In the genomic region with DNA sequence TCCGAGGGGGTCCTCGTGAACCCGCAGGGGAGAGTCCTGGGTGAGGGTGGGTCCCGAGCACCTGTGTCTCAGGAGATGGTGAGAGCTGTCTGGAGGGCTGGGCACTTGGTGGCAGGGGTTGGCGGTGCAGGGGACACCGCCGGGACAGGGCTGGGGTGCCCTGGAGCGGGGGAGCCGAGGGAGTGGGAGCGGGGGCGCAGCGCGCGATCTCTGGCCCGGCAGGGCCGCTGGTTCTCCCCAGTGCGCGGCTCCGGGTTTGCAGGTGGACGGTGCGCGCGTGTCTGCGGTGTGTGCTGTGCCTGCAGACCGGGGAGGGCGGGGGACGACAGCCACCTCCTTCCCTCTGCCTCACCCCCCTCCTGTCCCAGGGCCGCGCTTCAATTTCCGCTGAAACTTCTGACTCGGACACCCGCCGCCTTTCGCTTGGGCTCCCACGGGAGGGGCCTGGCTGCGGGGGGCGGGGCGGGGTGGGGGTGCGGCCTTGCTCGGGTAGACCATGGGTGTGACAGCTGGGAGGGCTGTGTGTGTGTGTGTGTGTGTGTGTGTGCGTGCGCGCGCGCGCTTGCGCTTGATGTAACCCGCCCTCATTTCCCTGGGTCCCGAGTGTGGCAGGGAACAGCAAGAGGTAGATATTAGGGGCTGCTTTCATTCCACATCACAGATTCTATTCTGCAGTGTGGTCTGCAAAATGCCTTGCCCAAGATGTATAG, we compare ENCODE assay signal across 8 cellular contexts. TPM values are rescaled to one million over a fixed set of nuclear protein-coding genes. Genes with fewer than 3 reads are reported as not detected.
A peak's percentile ranks its signal among the peaks of the same experiment; 100 is the strongest.
DNase-seq lines count a peak whose midpoint lies in the region; ATAC-seq and TF ChIP-seq lines count a peak whose summit lies in the region.

No MANE protein-coding gene starts in this region.

- H3K9me3 Mint-ChIP-seq in activated CD4-positive, alpha-beta T cell treated with anti-CD3 and anti-CD28 coated beads for 36 hours (ENCODE audit: low read depth): no peaks in the 10 kb centered on the region

- no peaks in the 10 kb centered on the region for H3K9me3 ChIP-seq in liver (ENCODE audit: control insufficient read depth in 4 of 4, low read length in 3 of 4)

- H3K4me3 Mint-ChIP-seq in activated CD4-positive, alpha-beta T cell treated with anti-CD3 and anti-CD28 coated beads for 36 hours: peak overlapping the region; percentile 81

- CTCF ChIA-PET in activated CD4-positive, alpha-beta T cell treated with anti-CD3 and anti-CD28 coated beads for 36 hours (lab: Charles Lee): interaction anchor here (0.9 to 1.4 kb wide), 4 partner anchors 19 to 51 kb away, joined by 3 to 4 read pairs (median 4); no protein-coding TSS in a partner anchor

- WGBS in liver: under 1% methylated on average over 49 of the region's 49 CpGs

- peaks cover 0 to 13% (median 7%) of the 10 kb centered on the region in 4 donors for H3K4me1 ChIP-seq in liver (ENCODE audit: control insufficient read depth in 4 of 4, insufficient read depth in 4 of 4, low read length in 3 of 4)

- DNase-seq in NCI-H1436 (lab: John Stamatoyannopoulos, UW) (peak; percentile 28), NCI-H1436 treated with DMSO at 0.1 percent for 48 hours (lab: John Stamatoyannopoulos, UW) (no peak), NCI-H226 (peak; percentile 41), dedifferentiated amniotic fluid mesenchymal stem cell (ENCODE audit: extremely low spot score) (peak; percentile 84)
- DNase-seq in activated CD4-positive, alpha-beta T cell treated with anti-CD3 and anti-CD28 coated beads for 36 hours: peak; percentile 88
- peak; percentile 27 to 80 (median 38) for DNase-seq in stimulated activated CD4-positive, alpha-beta T cell treated with anti-CD3 and anti-CD28 coated beads, TNF-alpha, amount 100 ng/mL, for 24 hours (ENCODE audit: low read depth in 3 of 3)

- peaks cover 35% of the 10 kb centered on the region for H3K36me3 Mint-ChIP-seq in activated CD4-positive, alpha-beta T cell treated with anti-CD3 and anti-CD28 coated beads for 36 hours (ENCODE audit: low read depth)

- peak overlapping the region; percentile 97 to 98 for H3K27ac ChIP-seq in liver (ENCODE audit: low read depth in 1 of 2, low read length in 2 of 2)

- ATAC-seq in HG02938 (IDR thresholded peaks at IDR 0.05; ENCODE audit: unreplicated experiment): peak; percentile 53
- peak; percentile 70 for ATAC-seq in activated CD4-positive, alpha-beta T cell treated with anti-CD3 and anti-CD28 coated beads for 36 hours

- peak overlapping the region; percentile 72 to 90 for H3K9ac ChIP-seq in liver (ENCODE audit: low read depth in 1 of 2, low read length in 2 of 2)

- POLR2A ChIA-PET in activated CD4-positive, alpha-beta T cell treated with anti-CD3 and anti-CD28 coated beads for 36 hours (lab: Charles Lee): no interaction called here

- TF ChIP-seq CTCF in liver (IDR thresholded peaks at IDR 0.05; ENCODE audit: low read depth, low read length, missing input control): no peak

- peaks cover 14% of the 10 kb centered on the region for H3K4me1 Mint-ChIP-seq in activated CD4-positive, alpha-beta T cell treated with anti-CD3 and anti-CD28 coated beads for 36 hours

- no peaks in the 10 kb centered on the region for H3K27me3 ChIP-seq in liver (ENCODE audit: control insufficient read depth in 4 of 4, insufficient read depth in 4 of 4, low read length in 3 of 4)

- H3K4me3 ChIP-seq in liver (ENCODE audit: low read depth in 1 of 3, low read length in 3 of 3): peak overlapping the region; percentile 68 to 84 (median 75)

- intact Hi-C loops in activated CD4-positive, alpha-beta T cell treated with anti-CD3 and anti-CD28 coated beads for 36 hours (cut with DNase I, micrococcal nuclease): loop anchor here in 1 of 2 experiments (1.0 to 2.0 kb wide), 7 partner anchors 27 to 1011 kb away; a partner anchor contains a TSS

- no peak for TF ChIP-seq RAD21 in liver (IDR thresholded peaks at IDR 0.05)

- peak overlapping the region; percentile 83 for H3K27ac Mint-ChIP-seq in activated CD4-positive, alpha-beta T cell treated with anti-CD3 and anti-CD28 coated beads for 36 hours

- H3K36me3 ChIP-seq in liver (ENCODE audit: control insufficient read depth in 4 of 4, insufficient read depth in 3 of 4, low read depth in 1 of 4, low read length in 3 of 4): no peaks in the 10 kb centered on the region

- H3K27me3 Mint-ChIP-seq in activated CD4-positive, alpha-beta T cell treated with anti-CD3 and anti-CD28 coated beads for 36 hours: no peaks in the 10 kb centered on the region

TF ChIP-seq in liver, 16 proteins besides CTCF, POLR2A, EP300 and RAD21:
- TF ChIP-seq HNF4A (conservative IDR thresholded peaks at IDR 0.05): peak in 1 of 2 donors; percentile 6
- TF ChIP-seq JUND (IDR thresholded peaks at IDR 0.05): no peak
- TF ChIP-seq, protein P1, sequence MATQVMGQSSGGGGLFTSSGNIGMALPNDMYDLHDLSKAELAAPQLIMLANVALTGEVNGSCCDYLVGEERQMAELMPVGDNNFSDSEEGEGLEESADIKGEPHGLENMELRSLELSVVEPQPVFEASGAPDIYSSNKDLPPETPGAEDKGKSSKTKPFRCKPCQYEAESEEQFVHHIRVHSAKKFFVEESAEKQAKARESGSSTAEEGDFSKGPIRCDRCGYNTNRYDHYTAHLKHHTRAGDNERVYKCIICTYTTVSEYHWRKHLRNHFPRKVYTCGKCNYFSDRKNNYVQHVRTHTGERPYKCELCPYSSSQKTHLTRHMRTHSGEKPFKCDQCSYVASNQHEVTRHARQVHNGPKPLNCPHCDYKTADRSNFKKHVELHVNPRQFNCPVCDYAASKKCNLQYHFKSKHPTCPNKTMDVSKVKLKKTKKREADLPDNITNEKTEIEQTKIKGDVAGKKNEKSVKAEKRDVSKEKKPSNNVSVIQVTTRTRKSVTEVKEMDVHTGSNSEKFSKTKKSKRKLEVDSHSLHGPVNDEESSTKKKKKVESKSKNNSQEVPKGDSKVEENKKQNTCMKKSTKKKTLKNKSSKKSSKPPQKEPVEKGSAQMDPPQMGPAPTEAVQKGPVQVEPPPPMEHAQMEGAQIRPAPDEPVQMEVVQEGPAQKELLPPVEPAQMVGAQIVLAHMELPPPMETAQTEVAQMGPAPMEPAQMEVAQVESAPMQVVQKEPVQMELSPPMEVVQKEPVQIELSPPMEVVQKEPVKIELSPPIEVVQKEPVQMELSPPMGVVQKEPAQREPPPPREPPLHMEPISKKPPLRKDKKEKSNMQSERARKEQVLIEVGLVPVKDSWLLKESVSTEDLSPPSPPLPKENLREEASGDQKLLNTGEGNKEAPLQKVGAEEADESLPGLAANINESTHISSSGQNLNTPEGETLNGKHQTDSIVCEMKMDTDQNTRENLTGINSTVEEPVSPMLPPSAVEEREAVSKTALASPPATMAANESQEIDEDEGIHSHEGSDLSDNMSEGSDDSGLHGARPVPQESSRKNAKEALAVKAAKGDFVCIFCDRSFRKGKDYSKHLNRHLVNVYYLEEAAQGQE (IDR thresholded peaks at IDR 0.05): peak; percentile 77
- TF ChIP-seq RXRA (IDR thresholded peaks at IDR 0.05): peak in 1 of 2 donors; percentile 36
- peak in 1 of 2 donors; percentile 20 for TF ChIP-seq GABPA (IDR thresholded peaks at IDR 0.05 in 1 of 2, conservative IDR thresholded peaks at IDR 0.05 in 1 of 2)

RNA-seq across cellular contexts. Expression of a gene that starts 1.2 kb away (rescaled TPM):
- 10 to 100 TPM; 60.9 to 63.0 TPM for total RNA-seq in activated CD4-positive, alpha-beta T cell treated with anti-CD3 and anti-CD28 coated beads for 36 hours
- 10 to 100 TPM in 1 of 2 donors, 1 to 10 TPM in 1; 4.8 to 36.3 TPM for total RNA-seq in liver
- polyA plus RNA-seq in liver: 10 to 100 TPM; 41.2 to 63.1 TPM

RNA-seq across cellular contexts. Expression of a gene that starts 26.4 kb away (rescaled TPM):
- total RNA-seq in activated CD4-positive, alpha-beta T cell treated with anti-CD3 and anti-CD28 coated beads for 36 hours: 100 to 1,000 TPM; 130 to 149 TPM
- 10 to 100 TPM; 18.0 to 48.3 TPM for total RNA-seq in liver
- 10 to 100 TPM; 61.3 to 62.6 TPM for polyA plus RNA-seq in liver

RNA-seq across cellular contexts. Expression of a gene that starts 34.8 kb away (rescaled TPM):
- 1 to 10 TPM; 5.2 to 7.5 TPM for total RNA-seq in activated CD4-positive, alpha-beta T cell treated with anti-CD3 and anti-CD28 coated beads for 36 hours
- 10 to 100 TPM in 1 of 2 donors, 1 to 10 TPM in 1; 1.9 to 12.0 TPM for total RNA-seq in liver
- polyA plus RNA-seq in liver: 1 to 10 TPM; 3.5 to 6.0 TPM

RNA-seq across cellular contexts. Expression of a gene that starts 56.4 kb away (rescaled TPM):
- 1 to 10 TPM; 8.1 to 8.5 TPM for total RNA-seq in activated CD4-positive, alpha-beta T cell treated with anti-CD3 and anti-CD28 coated beads for 36 hours
- 1 to 10 TPM in 1 of 2 donors, under 1 TPM in 1; 0.67 to 4.2 TPM for total RNA-seq in liver
- 1 to 10 TPM; 1.3 to 2.0 TPM for polyA plus RNA-seq in liver
